In the genomic region with DNA sequence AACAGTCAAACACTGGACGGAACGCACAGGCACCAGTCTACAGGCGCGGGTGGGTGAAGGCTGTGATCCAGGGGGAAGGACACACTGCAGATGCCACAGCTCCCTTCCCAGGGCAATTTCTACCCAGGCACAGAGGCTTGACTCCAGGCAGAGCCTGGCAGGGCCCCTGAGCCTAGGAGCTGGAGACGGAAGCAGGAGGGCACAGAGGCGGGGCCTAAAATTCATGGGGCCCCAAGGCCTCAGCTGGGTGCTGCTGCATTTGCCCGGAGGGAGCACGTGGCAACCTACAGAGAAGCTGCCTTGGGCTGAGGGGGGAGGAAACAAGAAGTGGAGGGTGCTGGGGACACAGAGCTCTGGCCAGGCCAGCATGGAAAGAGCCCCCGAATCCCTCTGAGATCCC, we compare ENCODE assay signal across 18 cellular contexts. TPM values are rescaled to one million over a fixed set of nuclear protein-coding genes. Genes with fewer than 3 reads are reported as not detected.
A peak's percentile ranks its signal among the peaks of the same experiment; 100 is the strongest.
DNase-seq lines count a peak whose midpoint lies in the region; ATAC-seq and TF ChIP-seq lines count a peak whose summit lies in the region.
"Had no signal": no experiment of that assay in that cellular context is flagged by ENCODE, and none has a peak within 500 bp of the region (broad histone marks: within the 10 kb centered on the region; RNA-seq: fewer than 3 reads in every experiment).

No MANE protein-coding gene starts in this region.

- no peak overlapping the region for H2AFZ ChIP-seq in H9 (ENCODE audit: low read length)

- H3K4me2 ChIP-seq in BLaER1 treated with 17β-estradiol and CSF1 and Interleukin-3, amounts not matched to agents 10 nM and 100 nM = peak overlapping the region in 6 of 11 experiments; percentile 2 to 37 (median 12); a peak in 3 of 22 replicates
- H3K4me2 ChIP-seq in H9 (ENCODE audit: insufficient read depth, insufficient read length, low read length) = no peak overlapping the region
- H3K4me2 ChIP-seq: KMS-11 had no signal

- H3K4me1 ChIP-seq in BLaER1 treated with 17β-estradiol and CSF1 and Interleukin-3, amounts not matched to agents 10 nM and 100 nM = peaks cover 4 to 28% (median 11%) of the 10 kb centered on the region in 10 experiments; a peak in 19 of 20 replicates
- no peaks in the 10 kb centered on the region for H3K4me1 ChIP-seq in H9 (ENCODE audit: insufficient read depth, low read length)
- H3K4me1 ChIP-seq in endodermal cell (ENCODE audit: control insufficient read depth, insufficient read depth, low read length) = no peaks in the 10 kb centered on the region
- H3K4me1 ChIP-seq in stomach = peaks cover 0 to 9% (median 7%) of the 10 kb centered on the region in 4 donors

- no peak overlapping the region for H2BK15ac ChIP-seq in H9 (ENCODE audit: low read depth, low read length)

- intact Hi-C loops in stomach (cut with DNase I; ENCODE audit: low total_unique reads) = no loop called here

- no peak overlapping the region for H3K4me3 ChIP-seq in BLaER1 treated with 17β-estradiol and CSF1 and Interleukin-3, amounts not matched to agents 10 nM and 100 nM
- H3K4me3 ChIP-seq in endodermal cell (ENCODE audit: low read length) (no peak overlapping the region), stomach (no peak overlapping the region)

- H3K27ac Mint-ChIP-seq in H9 = peak overlapping the region in 2 of 3 experiments; percentile 37 to 63; a peak in 2 of 7 replicates
- no peak overlapping the region for H3K27ac Mint-ChIP-seq in endodermal cell
- no peak overlapping the region for H3K27ac Mint-ChIP-seq in natural killer cell treated with Interleukin-12 subunit alpha and Interleukin-12 subunit beta and Interleukin-15 and Interleukin-18, amount 100 ng/mL, for 72 hours

- H3K27me3 Mint-ChIP-seq in H9 (ENCODE audit: low read depth) (peaks cover 8% of the 10 kb centered on the region), endodermal cell (ENCODE audit: insufficient read depth) (peaks cover 1% of the 10 kb centered on the region)
- no peaks in the 10 kb centered on the region for H3K27me3 Mint-ChIP-seq in natural killer cell treated with Interleukin-12 subunit alpha and Interleukin-12 subunit beta and Interleukin-15 and Interleukin-18, amount 100 ng/mL, for 72 hours

- no peak overlapping the region for H3T11ph ChIP-seq in H9 (ENCODE audit: low read length)

- H4K5ac ChIP-seq in H9 (ENCODE audit: insufficient read length, low read depth, low read length) = no peak overlapping the region

- no peak overlapping the region for H2BK12ac ChIP-seq in H9 (ENCODE audit: insufficient read length, low read depth, low read length)

- no peaks in the 10 kb centered on the region for H3K36me3 ChIP-seq in BLaER1 treated with 17β-estradiol and CSF1 and Interleukin-3, amounts not matched to agents 10 nM and 100 nM
- H3K36me3 ChIP-seq in endodermal cell (ENCODE audit: control insufficient read depth, insufficient read depth, low read length) (no peaks in the 10 kb centered on the region), stomach (no peaks in the 10 kb centered on the region)

- no peak overlapping the region for H3K18ac ChIP-seq in H9 (ENCODE audit: insufficient read length, low read depth, low read length)

- no peak overlapping the region for H2BK5ac ChIP-seq in H9 (ENCODE audit: insufficient read length, low read length)

- H3K27ac ChIP-seq in BLaER1 treated with 17β-estradiol and CSF1 and Interleukin-3, amounts not matched to agents 10 nM and 100 nM = no peak overlapping the region
- H3K27ac ChIP-seq in H9 (ENCODE audit: insufficient read length, low read depth, low read length) (no peak overlapping the region), endodermal cell (ENCODE audit: low read depth, low read length) (no peak overlapping the region), stomach (no peak overlapping the region)
- H3K27ac ChIP-seq: KMS-11 had no signal

- no peak overlapping the region for H2BK20ac ChIP-seq in H9 (ENCODE audit: low read depth, low read length, poor library complexity, severe bottlenecking)

- H3K23me2 ChIP-seq in H9 (ENCODE audit: insufficient read length, low read depth, low read length, poor library complexity, severe bottlenecking) = no peaks in the 10 kb centered on the region

- 0 out of 22 replicates have a peak, but pooled peaks cover 0 to 1% (median 0%) of the 10 kb centered on the region in 11 experiments for H3K9me3 ChIP-seq in BLaER1 treated with 17β-estradiol and CSF1 and Interleukin-3, amounts not matched to agents 10 nM and 100 nM (replicated peaks in 1 of 11)
- H3K9me3 ChIP-seq in H9 (ENCODE audit: control insufficient read depth, low read depth, low read length) (no peaks in the 10 kb centered on the region), endodermal cell (ENCODE audit: control insufficient read depth, low read length) (no peaks in the 10 kb centered on the region), stomach (no peaks in the 10 kb centered on the region)

- TF ChIP-seq EP300 in stomach (IDR thresholded peaks at IDR 0.05) = no peak

- no peak overlapping the region; the same call in 1 of the 2 replicates for H3K14ac ChIP-seq in H9 (ENCODE audit: insufficient read depth, low read length)

- H3K9me3 Mint-ChIP-seq in H9 = no peaks in the 10 kb centered on the region
- no peaks in the 10 kb centered on the region for H3K9me3 Mint-ChIP-seq in endodermal cell
- no peaks in the 10 kb centered on the region for H3K9me3 Mint-ChIP-seq in natural killer cell treated with Interleukin-12 subunit alpha and Interleukin-12 subunit beta and Interleukin-15 and Interleukin-18, amount 100 ng/mL, for 72 hours

- no peak overlapping the region for H2AK5ac ChIP-seq in H9 (ENCODE audit: insufficient read length, low read length)

- H3K56ac ChIP-seq in H9 (ENCODE audit: insufficient read length, low read depth, low read length) = no peak overlapping the region

- no peak overlapping the region for H3K23ac ChIP-seq in H9 (ENCODE audit: insufficient read length, low read depth, low read length)

- no peak overlapping the region for H4K8ac ChIP-seq in H9 (replicated peaks; ENCODE audit: insufficient read length, low read depth, low read length)

- no CpG with 5 or more reads among the region's 9 CpGs for WGBS in H9 (ENCODE audit: extremely low coverage, insufficient read length, low lambda C conversion rate)
- 90 to 100% methylated on average over 4 to 9 of the region's 9 CpGs for WGBS in endodermal cell (ENCODE audit: insufficient coverage in 1 of 2, insufficient read length in 1 of 2), 2 experiments
- WGBS in stomach, 5 donors = 80 to 88% (median 86%) methylated on average over 8 to 9 of the region's 9 CpGs

- no peaks in the 10 kb centered on the region for H3K79me2 ChIP-seq in H9 (ENCODE audit: insufficient read depth, low read length)

- ATAC-seq in natural killer cell treated with Interleukin-12 subunit alpha and Interleukin-12 subunit beta and Interleukin-15 and Interleukin-18, amount 100 ng/mL, for 72 hours = no peak

- peaks cover 0 to 32% (median 2%) of the 10 kb centered on the region in 11 experiments; a peak in 9 of 22 replicates for H4K20me1 ChIP-seq in BLaER1 treated with 17β-estradiol and CSF1 and Interleukin-3, amounts not matched to agents 10 nM and 100 nM
- H4K20me1 ChIP-seq in H9 (ENCODE audit: control insufficient read depth, insufficient read depth, insufficient read length) = no peaks in the 10 kb centered on the region

- no peak for TF ChIP-seq POLR2A in stomach (IDR thresholded peaks at IDR 0.05)

- no peak for TF ChIP-seq CTCF in H9 (conservative IDR thresholded peaks at IDR 0.05)
- TF ChIP-seq CTCF in endodermal cell (conservative IDR thresholded peaks at IDR 0.05) = no peak
- no peak for TF ChIP-seq CTCF in stomach (IDR thresholded peaks at IDR 0.05)

- no peaks in the 10 kb centered on the region for H3K79me1 ChIP-seq in H9 (ENCODE audit: insufficient read depth, low read depth, low read length, poor library complexity, severe bottlenecking)

- H2BK120ac ChIP-seq in H9 (ENCODE audit: low read depth, low read length, poor library complexity, severe bottlenecking) = no peak overlapping the region

- H4K91ac ChIP-seq in H9 (ENCODE audit: insufficient read length, low read depth, low read length) = no peak overlapping the region

- H3K9ac ChIP-seq in BLaER1 treated with 17β-estradiol and CSF1 and Interleukin-3, amounts not matched to agents 10 nM and 100 nM = no peak overlapping the region
- H3K9ac ChIP-seq in H9 (ENCODE audit: extremely low read depth, insufficient read length, low read length) (no peak overlapping the region), endodermal cell (ENCODE audit: extremely low read depth, low read length, poor library complexity, severe bottlenecking) (no peak overlapping the region)
- H3K9ac ChIP-seq: KMS-11 had no signal

- no peak overlapping the region for H3K4ac ChIP-seq in H9 (ENCODE audit: low read depth, low read length)

- no peaks in the 10 kb centered on the region for H3K27me3 ChIP-seq in BLaER1 treated with 17β-estradiol and CSF1 and Interleukin-3, amounts not matched to agents 10 nM and 100 nM
- H3K27me3 ChIP-seq in H9 (ENCODE audit: insufficient read depth, low read length) = no peaks in the 10 kb centered on the region
- H3K27me3 ChIP-seq in endodermal cell (ENCODE audit: control insufficient read depth, insufficient read depth, low read length, poor library complexity, severe bottlenecking) = no peaks in the 10 kb centered on the region
- peaks cover 0 to 17% (median 4%) of the 10 kb centered on the region in 3 donors for H3K27me3 ChIP-seq in stomach

- peaks cover 22 to 29% of the 10 kb centered on the region in 2 experiments for H3K4me1 Mint-ChIP-seq in H9
- peaks cover 7% of the 10 kb centered on the region for H3K4me1 Mint-ChIP-seq in endodermal cell
- H3K4me1 Mint-ChIP-seq in natural killer cell treated with Interleukin-12 subunit alpha and Interleukin-12 subunit beta and Interleukin-15 and Interleukin-18, amount 100 ng/mL, for 72 hours (ENCODE audit: low read depth in 2 of 2) = peaks cover 4% of the 10 kb centered on the region in 2 donors

- H3K36me3 Mint-ChIP-seq in H9 (ENCODE audit: insufficient read depth in 1 of 3, low read depth in 3 of 3) = peaks cover 0 to under 1% (median 0%) of the 10 kb centered on the region in 3 experiments; a peak in 2 of 7 replicates
- H3K36me3 Mint-ChIP-seq in endodermal cell (ENCODE audit: low read depth) = no peaks in the 10 kb centered on the region
- no peaks in the 10 kb centered on the region for H3K36me3 Mint-ChIP-seq in natural killer cell treated with Interleukin-12 subunit alpha and Interleukin-12 subunit beta and Interleukin-15 and Interleukin-18, amount 100 ng/mL, for 72 hours

- peak; percentile 25 for DNase-seq in H9
- DNase-seq in endodermal cell = peak; percentile 37
- DNase-seq in stomach = peak; percentile 9
- no peak for DNase-seq in NCI-H510A (lab: John Stamatoyannopoulos, UW)
- no peak for DNase-seq in natural killer cell treated with Interleukin-12 subunit alpha and Interleukin-12 subunit beta and Interleukin-15 and Interleukin-18, amount 100 ng/mL, for 72 hours (ENCODE audit: low spot score)
- DNase-seq in ecto neural progenitor cell (ENCODE audit: low spot score) = no peak
- DNase-seq: AML-193, DMS79 treated with DMSO at 0.1 percent for 48 hours, MV-4-11, NCI-H187, NCI-H2107, NCI-H524, NCI-H82, SIG-M5 had no signal

- H3K4me3 Mint-ChIP-seq in H9 = no peak overlapping the region
- no peak overlapping the region for H3K4me3 Mint-ChIP-seq in endodermal cell
- H3K4me3 Mint-ChIP-seq in natural killer cell treated with Interleukin-12 subunit alpha and Interleukin-12 subunit beta and Interleukin-15 and Interleukin-18, amount 100 ng/mL, for 72 hours = no peak overlapping the region

RNA-seq across cellular contexts. Expression of a gene that starts 41.2 kb away (rescaled TPM):
- total RNA-seq in H9 (2021) = 106 and 121 TPM in 2 replicates
- total RNA-seq in endodermal cell = 10 to 100 TPM; 84.0 to 84.8 TPM
- polyA plus RNA-seq in endodermal cell (2013, experiment 1 of 2) = 75.0 TPM
- 63.5 TPM for polyA plus RNA-seq in endodermal cell (2013, experiment 2 of 2)
- 100 to 1,000 TPM in 1 of 5 donors, 10 to 100 TPM in 4; 56.5 to 116 (median 78.2) TPM for total RNA-seq in stomach
- 10 to 100 TPM; 30.6 to 33.7 (median 32.7) TPM for polyA plus RNA-seq in stomach
- 100 to 1,000 TPM in 1 of 2 donors, 10 to 100 TPM in 1; 89.7 to 164 TPM for total RNA-seq in natural killer cell treated with Interleukin-12 subunit alpha and Interleukin-12 subunit beta and Interleukin-15 and Interleukin-18, amount 100 ng/mL, for 72 hours

RNA-seq across cellular contexts. Expression of a gene that starts 49.0 kb away (rescaled TPM):
- total RNA-seq in H9 (2021) = 1.2 and 1.3 TPM in 2 replicates
- 1 to 10 TPM; 1.5 to 6.0 TPM for total RNA-seq in endodermal cell
- 0.32 TPM for polyA plus RNA-seq in endodermal cell (2013, experiment 1 of 2)
- 0.29 TPM for polyA plus RNA-seq in endodermal cell (2013, experiment 2 of 2)
- under 1 TPM in 2 of 5 donors, not detected in 3; 0.18 to 0.29 TPM for total RNA-seq in stomach
- under 1 TPM in 2 of 3 donors, not detected in 1; 0.05 to 0.06 TPM for polyA plus RNA-seq in stomach
- not detected for total RNA-seq in natural killer cell treated with Interleukin-12 subunit alpha and Interleukin-12 subunit beta and Interleukin-15 and Interleukin-18, amount 100 ng/mL, for 72 hours
- total RNA-seq: HT-29, RPMI7951 had no signal

RNA-seq across cellular contexts. Expression of a gene that starts 57.5 kb away (rescaled TPM):
- 82.9 and 85.7 TPM in 2 replicates for total RNA-seq in H9 (2021)
- 10 to 100 TPM; 79.5 to 96.4 TPM for total RNA-seq in endodermal cell
- 123 TPM for polyA plus RNA-seq in endodermal cell (2013, experiment 1 of 2)
- polyA plus RNA-seq in endodermal cell (2013, experiment 2 of 2) = 111 TPM
- 10 to 100 TPM; 29.5 to 80.1 (median 42.0) TPM for total RNA-seq in stomach
- polyA plus RNA-seq in stomach = 10 to 100 TPM; 36.4 to 95.9 (median 78.1) TPM
- total RNA-seq in natural killer cell treated with Interleukin-12 subunit alpha and Interleukin-12 subunit beta and Interleukin-15 and Interleukin-18, amount 100 ng/mL, for 72 hours = 10 to 100 TPM; 50.1 to 53.9 TPM

Comparison
In these comparisons a context has a peak if more than half of its experiments do, and no peak if none do; other contexts are left out.
1. DNase-seq: peak in H9 (single experiment), endodermal cell (single experiment) and stomach (single experiment); none in NCI-H510A (single experiment), natural killer cell treated with Interleukin-12 subunit alpha and Interleukin-12 subunit beta and Interleukin-15 and Interleukin-18, amount 100 ng/mL, for 72 hours (single experiment) and ecto neural progenitor cell (single experiment).
2. H3K27ac Mint-ChIP-seq: peak in H9 (2 of 3); none in endodermal cell (single experiment) and natural killer cell treated with Interleukin-12 subunit alpha and Interleukin-12 subunit beta and Interleukin-15 and Interleukin-18, amount 100 ng/mL, for 72 hours (0 of 2).